ENCODE assay signal across 1 cellular context in the genomic region with DNA sequence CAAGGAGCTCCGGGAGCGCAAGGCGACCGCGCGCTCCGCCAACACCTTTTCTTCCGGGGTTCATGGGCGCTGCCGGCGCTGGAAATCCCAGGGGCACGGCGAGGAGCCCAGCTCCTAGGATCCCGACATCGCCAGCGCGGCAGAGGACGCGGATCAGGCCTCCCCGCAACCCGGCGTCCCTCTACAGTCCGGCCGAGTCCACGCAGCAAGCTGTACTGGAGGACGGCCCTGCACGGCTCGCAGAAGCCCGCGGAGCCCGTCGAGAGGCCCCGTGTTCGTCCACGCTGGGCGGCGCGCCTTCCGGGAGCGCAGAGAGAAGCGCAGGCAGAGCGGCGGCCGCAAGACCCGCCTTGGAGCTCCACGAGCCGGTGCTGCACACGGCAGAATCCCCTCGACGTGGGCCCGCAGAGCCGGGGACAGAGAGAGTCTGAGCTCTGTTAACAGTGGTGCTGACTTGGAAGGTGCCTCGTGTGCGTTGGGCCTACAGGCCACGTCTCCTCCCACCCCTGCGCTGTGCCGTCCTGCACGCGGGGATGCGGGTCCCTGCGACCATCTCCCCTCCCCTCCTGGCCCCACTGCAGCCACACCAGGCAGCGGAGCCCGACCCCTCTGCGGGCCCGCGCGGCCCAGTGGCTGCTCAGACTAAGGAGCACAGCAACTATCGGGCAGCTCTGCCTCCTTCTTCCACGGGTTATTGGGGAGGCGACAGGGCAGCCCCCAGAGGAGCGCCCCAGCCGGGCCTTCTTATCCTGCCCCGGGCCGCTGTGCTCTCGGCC.
TF ChIP-seq lines count a peak whose summit lies in the region.

No MANE protein-coding gene starts in this region.

TF ChIP-seq in HEK293T, 16 proteins besides CTCF, POLR2A, EP300 and RAD21 (continued from another document):
- TF ChIP-seq SUZ12 (IDR thresholded peaks at IDR 0.05), result no peak
- no peak for TF ChIP-seq L3MBTL2 (conservative IDR thresholded peaks at IDR 0.05)
- TF ChIP-seq FOXA1 (IDR thresholded peaks at IDR 0.05), result no peak
- no peak for TF ChIP-seq FOXM1 (IDR thresholded peaks at IDR 0.05; ENCODE audit: borderline replicate concordance)
- no peak for TF ChIP-seq NFRKB (IDR thresholded peaks at IDR 0.05)
- no peak for TF ChIP-seq ELF4 (IDR thresholded peaks at IDR 0.05)
- no peak for TF ChIP-seq FOXK2 (IDR thresholded peaks at IDR 0.05)
- TF ChIP-seq SP1 (IDR thresholded peaks at IDR 0.05), result no peak
- no peak for TF ChIP-seq TARDBP (IDR thresholded peaks at IDR 0.05)
- no peak for TF ChIP-seq ARNT (IDR thresholded peaks at IDR 0.05)
- TF ChIP-seq LEF1 (IDR thresholded peaks at IDR 0.05; ENCODE audit: borderline replicate concordance), result no peak
- TF ChIP-seq HDGF (IDR thresholded peaks at IDR 0.05; ENCODE audit: borderline replicate concordance), result no peak
- TF ChIP-seq, protein P1, sequence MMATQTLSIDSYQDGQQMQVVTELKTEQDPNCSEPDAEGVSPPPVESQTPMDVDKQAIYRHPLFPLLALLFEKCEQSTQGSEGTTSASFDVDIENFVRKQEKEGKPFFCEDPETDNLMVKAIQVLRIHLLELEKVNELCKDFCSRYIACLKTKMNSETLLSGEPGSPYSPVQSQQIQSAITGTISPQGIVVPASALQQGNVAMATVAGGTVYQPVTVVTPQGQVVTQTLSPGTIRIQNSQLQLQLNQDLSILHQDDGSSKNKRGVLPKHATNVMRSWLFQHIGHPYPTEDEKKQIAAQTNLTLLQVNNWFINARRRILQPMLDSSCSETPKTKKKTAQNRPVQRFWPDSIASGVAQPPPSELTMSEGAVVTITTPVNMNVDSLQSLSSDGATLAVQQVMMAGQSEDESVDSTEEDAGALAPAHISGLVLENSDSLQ (IDR thresholded peaks at IDR 0.05), result no peak
